In genomic region chr2:69369802-69370201, GRCh38 we compare ENCODE assay signal across 7 cellular contexts.
"Had no signal": no experiment of that assay in that cellular context is flagged by ENCODE, and none has a peak within 500 bp of the region (broad histone marks: within the 10 kb centered on the region; RNA-seq: fewer than 3 reads in every experiment).

No MANE protein-coding gene starts in this region.

- H3K4me1 ChIP-seq: HAP-1 had no signal

- H3K4me3 Mint-ChIP-seq: HFFc6 had no signal

- ATAC-seq: HCT116, K562 had no signal

- H3K9me3 ChIP-seq: HAP-1 had no signal

- H3K27ac Mint-ChIP-seq: HFFc6 had no signal

- H3K9me3 Mint-ChIP-seq: HFFc6 had no signal

- H3K4me3 ChIP-seq: HAP-1, K562 had no signal

- DNase-seq: GOT3, H7, HFFc6, KG1 had no signal
